Comparison of ENCODE assay signal across 32 cellular contexts in genomic region chr20:23666698-23667097, GRCh38. TPM values are rescaled to one million over a fixed set of nuclear protein-coding genes. Genes with fewer than 3 reads are reported as not detected.
"Had no signal": no experiment of that assay in that cellular context is flagged by ENCODE, and none has a peak within 500 bp of the region (broad histone marks: within the 10 kb centered on the region; RNA-seq: fewer than 3 reads in every experiment).

No MANE protein-coding gene starts in this region.

- H3K27ac ChIP-seq: adrenal gland, KMS-11, Peyer's patch, VCaP had no signal

- H3K4me1 Mint-ChIP-seq: activated B cell treated with CpG ODN at 0.5 μM for 24 hours; activated CD4-positive, alpha-beta memory T cell treated with anti-CD3 and anti-CD28 coated beads, Interleukin-2, amount 10 ng/mL, durations not matched to agents 7 days and 5 days; brain had no signal

- H3K36me3 ChIP-seq: adrenal gland, Peyer's patch had no signal

- DNase-seq: activated B cell treated with CpG ODN at 0.5 μM for 24 hours; activated CD4-positive, alpha-beta memory T cell treated with anti-CD3 and anti-CD28 coated beads, Interleukin-2, amount 10 ng/mL, durations not matched to agents 7 days and 5 days; activated CD4-positive, alpha-beta T cell treated with anti-CD3 and anti-CD28 coated beads for 4 hours; activated CD4-positive, alpha-beta T cell treated with anti-CD3 and anti-CD28 coated beads, Interleukin-2, amount 50 U/mL, for 1 hour; activated CD4-positive, CD25-positive, alpha-beta regulatory T cell treated with anti-CD3 and anti-CD28 coated beads, Interleukin-2, amount 50 U/mL, for 72 hours; activated CD8-positive, alpha-beta memory T cell treated with anti-CD3 and anti-CD28 coated beads, Interleukin-2, amount 50 U/mL, for 4 hours; activated gamma-delta T cell treated with Interleukin-2 at 50 U/mL for 16 hours; activated naive CD4-positive, alpha-beta T cell treated with anti-CD3 and anti-CD28 coated beads for 36 hours; activated T-cell treated with anti-CD3 and anti-CD28 coated beads for 4 hours; activated T-cell treated with anti-CD3 and anti-CD28 coated beads, Interleukin-2, amount 50 U/mL, for 4 hours; MM.1S; NCI-H1092; NCI-H1436 treated with DMSO at 0.1 percent for 48 hours; NCI-H2029; NCI-H2107; NCI-H2171; NCI-H510A; NCI-H748 treated with DMSO at 0.1 percent for 48 hours; NK-92 treated with Interleukin-12 subunit alpha and Interleukin-12 subunit beta, amount 100 ng/mL, for 24 hours; Peyer's patch; RPMI8226; T-helper 1 cell; T-helper 2 cell; T-helper 9 cell had no signal

- H3K9me3 Mint-ChIP-seq: activated B cell treated with CpG ODN at 0.5 μM for 24 hours; activated CD4-positive, alpha-beta memory T cell treated with anti-CD3 and anti-CD28 coated beads, Interleukin-2, amount 10 ng/mL, durations not matched to agents 7 days and 5 days; activated naive CD4-positive, alpha-beta T cell treated with anti-CD3 and anti-CD28 coated beads for 36 hours; activated naive CD4-positive, alpha-beta T cell treated with anti-CD3 and anti-CD28 coated beads, Interleukin-2, amount 50 U/mL, for 72 hours; activated T-cell treated with anti-CD3 and anti-CD28 coated beads, Interleukin-2, amount 50 U/mL, for 4 hours; activated T-helper 1 cell treated with anti-CD3 and anti-CD28 coated beads, Interleukin-12 subunit alpha, Interleukin-12 subunit beta, Interleukin-2, Interleukin-4 antibody, amounts not matched to agents 30 ng/mL and 10 ng/mL and 1 ng/mL, durations not matched to agents 14 hours and 24 hours and 36 hours; brain had no signal

- H3K4me3 ChIP-seq: adrenal gland, Peyer's patch had no signal

- H3K27me3 Mint-ChIP-seq: activated B cell treated with CpG ODN at 0.5 μM for 24 hours had no signal

- ATAC-seq: activated naive CD4-positive, alpha-beta T cell treated with anti-CD3 and anti-CD28 coated beads, Interleukin-2, amount 50 U/mL, for 72 hours; activated T-cell treated with anti-CD3 and anti-CD28 coated beads, Interleukin-2, amount 50 U/mL, for 4 hours had no signal

- H3K27ac Mint-ChIP-seq: activated B cell treated with CpG ODN at 0.5 μM for 24 hours; activated CD4-positive, alpha-beta memory T cell treated with anti-CD3 and anti-CD28 coated beads, Interleukin-2, amount 10 ng/mL, durations not matched to agents 7 days and 5 days; activated naive CD4-positive, alpha-beta T cell treated with anti-CD3 and anti-CD28 coated beads for 36 hours; activated naive CD4-positive, alpha-beta T cell treated with anti-CD3 and anti-CD28 coated beads, Interleukin-2, amount 50 U/mL, for 72 hours; activated T-helper 1 cell treated with anti-CD3 and anti-CD28 coated beads, Interleukin-12 subunit alpha, Interleukin-12 subunit beta, Interleukin-2, Interleukin-4 antibody, amounts not matched to agents 30 ng/mL and 10 ng/mL and 1 ng/mL, durations not matched to agents 14 hours and 24 hours and 36 hours; brain had no signal

- H3K4me3 Mint-ChIP-seq: activated B cell treated with CpG ODN at 0.5 μM for 24 hours; activated CD4-positive, alpha-beta memory T cell treated with anti-CD3 and anti-CD28 coated beads, Interleukin-2, amount 10 ng/mL, durations not matched to agents 7 days and 5 days; activated naive CD4-positive, alpha-beta T cell treated with anti-CD3 and anti-CD28 coated beads for 36 hours; activated T-cell treated with anti-CD3 and anti-CD28 coated beads, Interleukin-2, amount 50 U/mL, for 4 hours; activated T-helper 1 cell treated with anti-CD3 and anti-CD28 coated beads, Interleukin-12 subunit alpha, Interleukin-12 subunit beta, Interleukin-2, Interleukin-4 antibody, amounts not matched to agents 30 ng/mL and 10 ng/mL and 1 ng/mL, durations not matched to agents 14 hours and 24 hours and 36 hours; brain had no signal

- H3K9me3 ChIP-seq: adrenal gland, Peyer's patch had no signal

- H3K27me3 ChIP-seq: adrenal gland, Peyer's patch had no signal

- H3K36me3 Mint-ChIP-seq: activated naive CD4-positive, alpha-beta T cell treated with anti-CD3 and anti-CD28 coated beads, Interleukin-2, amount 50 U/mL, for 72 hours; brain had no signal

- H3K4me1 ChIP-seq: adrenal gland, Peyer's patch had no signal

RNA-seq across cellular contexts. Expression of gene CST4, which starts 22.1 kb away (rescaled TPM):
- total RNA-seq: activated B cell treated with CpG ODN at 0.5 μM for 24 hours; activated CD4-positive, alpha-beta memory T cell treated with anti-CD3 and anti-CD28 coated beads, Interleukin-2, amount 10 ng/mL, durations not matched to agents 7 days and 5 days; activated naive CD4-positive, alpha-beta T cell treated with anti-CD3 and anti-CD28 coated beads for 36 hours; activated naive CD4-positive, alpha-beta T cell treated with anti-CD3 and anti-CD28 coated beads, Interleukin-2, amount 50 U/mL, for 72 hours; activated T-cell treated with anti-CD3 and anti-CD28 coated beads, Interleukin-2, amount 50 U/mL, for 4 hours; activated T-helper 1 cell treated with anti-CD3 and anti-CD28 coated beads, Interleukin-12 subunit alpha, Interleukin-12 subunit beta, Interleukin-2, Interleukin-4 antibody, amounts not matched to agents 30 ng/mL and 10 ng/mL and 1 ng/mL, durations not matched to agents 14 hours and 24 hours and 36 hours; adrenal gland; bronchial epithelial cell; LHCN-M2; Peyer's patch had no signal
- polyA plus RNA-seq: adrenal gland had no signal

RNA-seq across cellular contexts. Expression of gene CST3, which starts 28.9 kb away (rescaled TPM):
- total RNA-seq: activated B cell treated with CpG ODN at 0.5 μM for 24 hours had no signal
